16 cellular contexts compared by ENCODE assay signal in genomic region chr6:48928937-48929336, GRCh38.
"Had no signal": no experiment of that assay in that cellular context is flagged by ENCODE, and none has a peak within 500 bp of the region (broad histone marks: within the 10 kb centered on the region; RNA-seq: fewer than 3 reads in every experiment).

No MANE protein-coding gene starts in this region.

- H3K4me1 Mint-ChIP-seq: activated CD8-positive, alpha-beta memory T cell treated with anti-CD3 and anti-CD28 coated beads, Interleukin-2, amount 10 ng/mL, durations not matched to agents 7 days and 5 days; activated naive CD8-positive, alpha-beta T cell treated with anti-CD3 and anti-CD28 coated beads for 36 hours; memory B cell; nephron progenitor cell had no signal

- DNase-seq: activated CD4-positive, alpha-beta T cell treated with anti-CD3 and anti-CD28 coated beads, Interleukin-2, amount 50 U/mL, for 4 hours; activated CD8-positive, alpha-beta memory T cell treated with anti-CD3 and anti-CD28 coated beads, Interleukin-2, amount 10 ng/mL, durations not matched to agents 7 days and 5 days; activated gamma-delta T cell; activated naive CD8-positive, alpha-beta T cell treated with anti-CD3 and anti-CD28 coated beads for 36 hours; activated T-cell treated with anti-CD3 and anti-CD28 coated beads, Interleukin-2, amount 50 U/mL, for 24 hours; anterior cingulate cortex; foreskin melanocyte; heart left ventricle; left lung; nephron progenitor cell; stimulated activated CD4-positive, alpha-beta T cell treated with anti-CD3 and anti-CD28 coated beads, Interleukin-2, amount 100 ng/mL, for 48 hours; stimulated activated CD8-positive, alpha-beta memory T cell treated with anti-CD3 and anti-CD28 coated beads, Interleukin-4, amount 100 ng/mL, for 48 hours; stimulated activated naive CD8-positive, alpha-beta T cell treated with anti-CD3 and anti-CD28 coated beads, Interleukin-15, Interleukin-2, amounts not matched to agents 100 U/mL and 50 U/mL, for 24 hours; upper lobe of right lung had no signal

- H3K27ac Mint-ChIP-seq: activated CD8-positive, alpha-beta memory T cell treated with anti-CD3 and anti-CD28 coated beads, Interleukin-2, amount 10 ng/mL, durations not matched to agents 7 days and 5 days; activated naive CD8-positive, alpha-beta T cell treated with anti-CD3 and anti-CD28 coated beads for 36 hours; activated T-cell treated with anti-CD3 and anti-CD28 coated beads, Interleukin-2, amount 50 U/mL, for 24 hours; memory B cell; nephron progenitor cell had no signal

- H3K4me3 Mint-ChIP-seq: activated CD8-positive, alpha-beta memory T cell treated with anti-CD3 and anti-CD28 coated beads, Interleukin-2, amount 10 ng/mL, durations not matched to agents 7 days and 5 days; activated naive CD8-positive, alpha-beta T cell treated with anti-CD3 and anti-CD28 coated beads for 36 hours; activated T-cell treated with anti-CD3 and anti-CD28 coated beads, Interleukin-2, amount 50 U/mL, for 24 hours; memory B cell; nephron progenitor cell had no signal

- H3K27me3 Mint-ChIP-seq: activated CD8-positive, alpha-beta memory T cell treated with anti-CD3 and anti-CD28 coated beads, Interleukin-2, amount 10 ng/mL, durations not matched to agents 7 days and 5 days; activated naive CD8-positive, alpha-beta T cell treated with anti-CD3 and anti-CD28 coated beads for 36 hours; activated T-cell treated with anti-CD3 and anti-CD28 coated beads, Interleukin-2, amount 50 U/mL, for 24 hours; memory B cell had no signal

- H3K4me3 ChIP-seq: heart left ventricle, left lung, suprapubic skin, upper lobe of right lung had no signal

- ATAC-seq: activated CD8-positive, alpha-beta memory T cell treated with anti-CD3 and anti-CD28 coated beads, Interleukin-2, amount 10 ng/mL, durations not matched to agents 7 days and 5 days; heart left ventricle; left lung; stimulated activated naive CD8-positive, alpha-beta T cell treated with anti-CD3 and anti-CD28 coated beads, Interleukin-15, Interleukin-2, amounts not matched to agents 100 U/mL and 50 U/mL, for 24 hours; upper lobe of right lung had no signal

- H3K27ac ChIP-seq: heart left ventricle, left lung, suprapubic skin, upper lobe of right lung had no signal

- H3K9me3 ChIP-seq: left lung, suprapubic skin, upper lobe of right lung had no signal

- H3K9me3 Mint-ChIP-seq: nephron progenitor cell had no signal

- H3K36me3 Mint-ChIP-seq: activated CD8-positive, alpha-beta memory T cell treated with anti-CD3 and anti-CD28 coated beads, Interleukin-2, amount 10 ng/mL, durations not matched to agents 7 days and 5 days; activated naive CD8-positive, alpha-beta T cell treated with anti-CD3 and anti-CD28 coated beads for 36 hours; memory B cell had no signal

- H3K27me3 ChIP-seq: heart left ventricle, left lung, suprapubic skin, upper lobe of right lung had no signal

- H3K36me3 ChIP-seq: heart left ventricle, left lung, suprapubic skin, upper lobe of right lung had no signal
